8 cellular contexts compared by ENCODE assay signal in genomic region chr4:112705891-112706839, GRCh38.
DNase-seq lines count a peak whose midpoint lies in the region; FAIRE-seq and TF ChIP-seq lines count a peak whose summit lies in the region.
"Not testable (repeated sequence)": the region's sequence is repeated elsewhere in the genome, so short reads cannot be mapped to it uniquely, and the experiment has no call there.

No MANE protein-coding gene starts in this region.

- not testable (repeated sequence) for TF ChIP-seq POLR2A in Peyer's patch (IDR thresholded peaks at IDR 0.05)

- H3K9ac ChIP-seq in mesendoderm (ENCODE audit: low read length): peak overlapping the region; percentile 87

- H3K9me3 ChIP-seq in CD8-positive, alpha-beta memory T cell (ENCODE audit: low read length); Peyer's patch: not testable (repeated sequence)

- not testable (repeated sequence) for H4K5ac ChIP-seq in mesendoderm (ENCODE audit: low read length)

- peaks cover 33 to 54% of the 10 kb centered on the region in 2 donors for H3K27me3 Mint-ChIP-seq in CD8-positive, alpha-beta memory T cell
- H3K27me3 Mint-ChIP-seq in activated naive CD8-positive, alpha-beta T cell: peaks cover 41% of the 10 kb centered on the region

- not testable (repeated sequence) for H3K27ac ChIP-seq in CD8-positive, alpha-beta memory T cell (ENCODE audit: low read depth, low read length); Peyer's patch
- H3K27ac ChIP-seq in mesendoderm (ENCODE audit: low read depth, low read length): peak overlapping the region; percentile 92

- H4K8ac ChIP-seq in mesendoderm (ENCODE audit: low read depth, low read length): peak overlapping the region; percentile 65

- not testable (repeated sequence) for TF ChIP-seq CTCF in GM20000 (IDR thresholded peaks at IDR 0.05; ENCODE audit: extremely low read depth, missing control alignments); Peyer's patch (IDR thresholded peaks at IDR 0.05)

- peak overlapping the region; percentile 92 for H2BK5ac ChIP-seq in mesendoderm (ENCODE audit: low read length)

- peak overlapping the region; percentile 90 to 96 (median 92) for H3K4me3 Mint-ChIP-seq in CD8-positive, alpha-beta memory T cell
- peak overlapping the region; percentile 96 for H3K4me3 Mint-ChIP-seq in activated naive CD8-positive, alpha-beta T cell

- H3K4me3 ChIP-seq in CD8-positive, alpha-beta memory T cell (ENCODE audit: low read length): peak overlapping the region; percentile 57
- H3K4me3 ChIP-seq in Peyer's patch (peak overlapping the region; percentile 32 to 56 (median 50)), mesendoderm (ENCODE audit: low read length) (peak overlapping the region; percentile 63)

- FAIRE-seq in HTR-8/SVneo (lab: Jason Lieb, UNC): peak; percentile 85

- not testable (repeated sequence) for H3K79me1 ChIP-seq in mesendoderm (ENCODE audit: low read length)

- peak overlapping the region; percentile 97 for H3K4me2 ChIP-seq in mesendoderm (ENCODE audit: low read length)

- not testable (repeated sequence) for H3K9me3 Mint-ChIP-seq in CD8-positive, alpha-beta memory T cell; activated naive CD8-positive, alpha-beta T cell (ENCODE audit: low read depth)

- H3K23ac ChIP-seq in mesendoderm (ENCODE audit: low read length): peak overlapping the region; percentile 90

- H3K56ac ChIP-seq in mesendoderm (ENCODE audit: low read length): peak overlapping the region; percentile 98

- peak overlapping the region in 6 of 8 donors; percentile 1 to 88 (median 12) for H3K27ac Mint-ChIP-seq in CD8-positive, alpha-beta memory T cell
- H3K27ac Mint-ChIP-seq in activated naive CD8-positive, alpha-beta T cell: peak overlapping the region; percentile 79

- not testable (repeated sequence) for H3K36me3 ChIP-seq in CD8-positive, alpha-beta memory T cell (ENCODE audit: insufficient read depth, low read length); Peyer's patch; mesendoderm (ENCODE audit: control insufficient read depth, insufficient read depth, low read length)

- CTCF ChIA-PET in CD8-positive, alpha-beta memory T cell (lab: Charles Lee): not testable (repeated sequence)

- H3K79me2 ChIP-seq in mesendoderm (ENCODE audit: control insufficient read depth, insufficient read depth, low read length): peaks cover 30% of the 10 kb centered on the region

- H2BK15ac ChIP-seq in mesendoderm (replicated peaks; ENCODE audit: low read depth): not testable (repeated sequence)

- peak overlapping the region; percentile 33 for H2AK5ac ChIP-seq in mesendoderm (ENCODE audit: low read length)

- H3K4me1 Mint-ChIP-seq in CD8-positive, alpha-beta memory T cell: peaks cover 13 to 22% (median 22%) of the 10 kb centered on the region in 3 donors
- H3K4me1 Mint-ChIP-seq in activated naive CD8-positive, alpha-beta T cell (ENCODE audit: low read depth): peaks cover 20% of the 10 kb centered on the region

- not testable (repeated sequence) for H3K4me1 ChIP-seq in CD8-positive, alpha-beta memory T cell (ENCODE audit: insufficient read depth, low read length); Peyer's patch; mesendoderm (ENCODE audit: control insufficient read depth, low read depth, low read length)

- peaks cover 16% of the 10 kb centered on the region for H3K27me3 ChIP-seq in CD8-positive, alpha-beta memory T cell (ENCODE audit: insufficient read depth, low read length, poor library complexity, severe bottlenecking)
- peaks cover 0 to 21% of the 10 kb centered on the region in 2 donors for H3K27me3 ChIP-seq in Peyer's patch
- not testable (repeated sequence) for H3K27me3 ChIP-seq in mesendoderm (ENCODE audit: insufficient read depth, low read length, poor library complexity)

- WGBS in mesendoderm (ENCODE audit: extremely low coverage, insufficient coverage, low lambda C conversion rate): no CpG with 5 or more reads among the region's 74 CpGs

- H2BK120ac ChIP-seq in mesendoderm (ENCODE audit: low read depth, low read length): peak overlapping the region; percentile 95

- POLR2A ChIA-PET in CD8-positive, alpha-beta memory T cell (lab: Charles Lee): not testable (repeated sequence)

- H3K4ac ChIP-seq in mesendoderm (ENCODE audit: low read depth, low read length): peak overlapping the region; percentile 56

- peak overlapping the region; percentile 97 for H3K18ac ChIP-seq in mesendoderm (ENCODE audit: low read length)

- H3K36me3 Mint-ChIP-seq in CD8-positive, alpha-beta memory T cell; activated naive CD8-positive, alpha-beta T cell: not testable (repeated sequence)

- DNase-seq in CD8-positive, alpha-beta memory T cell: peak in 3 of 5 donors; percentile 8 to 18 (median 16)
- DNase-seq in GM20000 (ENCODE audit: low spot score) (peak; percentile 52), HTR-8/SVneo (ENCODE audit: insufficient read length, low spot score) (peak; percentile 11), Peyer's patch (peak in 1 of 3 donors; percentile 48), fibroblast of peridontal ligament (ENCODE audit: extremely low read depth) (peak; percentile 7), mesendoderm (peak; percentile 71)
- peak; percentile 17 to 19 for DNase-seq in stimulated activated CD4-positive, alpha-beta T cell treated with anti-CD3 and anti-CD28 coated beads, Interleukin-2, amount 100 ng/mL, for 24 hours
